Comparison of ENCODE assay signal across 22 cellular contexts in genomic region chr11:111435046-111435698, GRCh38. TPM values are rescaled to one million over a fixed set of nuclear protein-coding genes. Genes with fewer than 3 reads are reported as not detected.
DNase-seq lines count a peak whose midpoint lies in the region; TF ChIP-seq lines count a peak whose summit lies in the region.
"Had no signal": no experiment of that assay in that cellular context is flagged by ENCODE, and none has a peak within 500 bp of the region (broad histone marks: within the 10 kb centered on the region; RNA-seq: fewer than 3 reads in every experiment).

No MANE protein-coding gene starts in this region.

- H3K9me3 Mint-ChIP-seq in glutamatergic neuron (ENCODE audit: unreplicated experiment): peaks cover 5% of the 10 kb centered on the region
- H3K9me3 Mint-ChIP-seq: naive B cell had no signal

- no peaks in the 10 kb centered on the region for H3K36me3 ChIP-seq in Karpas-422 (ENCODE audit: insufficient read depth, low read length)
- no peaks in the 10 kb centered on the region for H3K36me3 ChIP-seq in rectal smooth muscle tissue (ENCODE audit: control insufficient read depth, insufficient read depth, low read length)
- H3K36me3 ChIP-seq: ovary had no signal

- DNase-seq in DMS 273 (lab: John Stamatoyannopoulos, UW; ENCODE audit: unreplicated experiment) (peak; percentile 31), DMS 273 treated with DMSO at 0.1 percent for 48 hours (lab: John Stamatoyannopoulos, UW) (no peak), Karpas-422 (peak; percentile 84), NCI-H345 treated with DMSO at 0.1 percent for 48 hours (lab: John Stamatoyannopoulos, UW; ENCODE audit: unreplicated experiment) (peak; percentile 68), glutamatergic neuron (no peak), superior temporal gyrus (ENCODE audit: extremely low spot score) (no peak), iPS-NIHi7 (ENCODE audit: extremely low spot score) (no peak)
- DNase-seq: activated CD4-positive, alpha-beta T cell treated with anti-CD3 and anti-CD28 coated beads, Interleukin-2, amount 50 U/mL, for 1 hour; activated naive CD4-positive, alpha-beta T cell treated with Interleukin-2 at 50 U/mL for 16 hours; anterior cingulate cortex; Calu3; GOT3; head of caudate nucleus; naive B cell; NCI-H187 treated with DMSO at 0.1 percent for 48 hours; ovary; stimulated activated CD4-positive, alpha-beta T cell treated with anti-CD3 and anti-CD28 coated beads, Interleukin-4, amount 100 ng/mL, for 1 hour had no signal

- H3K4me2 ChIP-seq in Karpas-422 (ENCODE audit: low read depth, low read length, poor library complexity, severe bottlenecking): peak overlapping the region; percentile 1

- H4K20me1 ChIP-seq in Karpas-422 (ENCODE audit: insufficient read depth, low read depth, low read length): peaks cover 24% of the 10 kb centered on the region; the same call in 1 of the 2 replicates

- H3K27ac Mint-ChIP-seq in glutamatergic neuron (ENCODE audit: unreplicated experiment): no peak overlapping the region

- peaks cover 12% of the 10 kb centered on the region for H3K4me1 Mint-ChIP-seq in glutamatergic neuron (ENCODE audit: low read depth, unreplicated experiment)

- H3K4me1 ChIP-seq in Karpas-422 (ENCODE audit: low read length): peaks cover 45% of the 10 kb centered on the region
- H3K4me1 ChIP-seq in rectal smooth muscle tissue (ENCODE audit: control insufficient read depth, insufficient read depth, low read length): peaks cover 28% of the 10 kb centered on the region

- no peaks in the 10 kb centered on the region for H3K27me3 Mint-ChIP-seq in glutamatergic neuron (ENCODE audit: unreplicated experiment)

- H3K4me3 Mint-ChIP-seq in glutamatergic neuron (ENCODE audit: unreplicated experiment): no peak overlapping the region

- no peak for TF ChIP-seq CTCF in glutamatergic neuron (IDR thresholded peaks at IDR 0.05; ENCODE audit: partially characterized antibody, unreplicated experiment)

- H3K9ac ChIP-seq in Karpas-422 (ENCODE audit: low read length) (no peak overlapping the region), rectal smooth muscle tissue (ENCODE audit: low read length) (no peak overlapping the region)

- no peaks in the 10 kb centered on the region for H3K79me2 ChIP-seq in Karpas-422 (ENCODE audit: low read length)

- no peaks in the 10 kb centered on the region for H3K9me3 ChIP-seq in Karpas-422 (ENCODE audit: low read length)
- H3K9me3 ChIP-seq: ovary had no signal

- H3K27me3 ChIP-seq in Karpas-422 (ENCODE audit: low read length) (peaks cover 12% of the 10 kb centered on the region; the same call in 1 of the 2 replicates), rectal smooth muscle tissue (ENCODE audit: control insufficient read depth, insufficient read depth, low read length) (no peaks in the 10 kb centered on the region)
- H3K27me3 ChIP-seq: ovary had no signal

- H2AFZ ChIP-seq in Karpas-422 (ENCODE audit: low read length): no peak overlapping the region

- H3K27ac ChIP-seq in Karpas-422 (ENCODE audit: low read length) (no peak overlapping the region), rectal smooth muscle tissue (ENCODE audit: low read depth, low read length) (peak overlapping the region; percentile 85)
- H3K27ac ChIP-seq: ovary, RWPE1 had no signal

- H3K4me3 ChIP-seq in Karpas-422 (ENCODE audit: low read length) (no peak overlapping the region), rectal smooth muscle tissue (ENCODE audit: low read length) (no peak overlapping the region)
- H3K4me3 ChIP-seq: ovary had no signal

- H3K9me2 ChIP-seq in Karpas-422 (replicated peaks; ENCODE audit: insufficient read depth, low read length): no peaks in the 10 kb centered on the region

- H3K36me3 Mint-ChIP-seq in glutamatergic neuron (ENCODE audit: unreplicated experiment): no peaks in the 10 kb centered on the region
- H3K36me3 Mint-ChIP-seq: naive B cell had no signal

RNA-seq across cellular contexts. Expression of gene POU2AF1, which starts 56.1 kb away (rescaled TPM):
- 803 and 894 TPM in 2 replicates for total RNA-seq in Karpas-422 (2014; rRNA removed; shearing (Covaris generic); ENCODE audit: low replicate concordance)
- total RNA-seq in glutamatergic neuron (ENCODE audit: unreplicated experiment): not detected
- total RNA-seq: Calu3, HT1080, lung microvascular endothelial cell, skeletal muscle tissue had no signal

Comparison
In these comparisons a context has a peak if more than half of its experiments do, and no peak if none do; other contexts are left out.
1. DNase-seq: peak in DMS 273 (single experiment), Karpas-422 (single experiment) and NCI-H345 treated with DMSO at 0.1 percent for 48 hours (single experiment); none in DMS 273 treated with DMSO at 0.1 percent for 48 hours (single experiment), glutamatergic neuron (single experiment), superior temporal gyrus (single experiment) and iPS-NIHi7 (single experiment).
2. RNA of gene POU2AF1, which starts 56.1 kb away (total RNA-seq): 803 to 894 TPM in Karpas-422; not detected in glutamatergic neuron (single experiment); every median in the first group is over 100 times any median in the second.